In genomic region chr2:168679741-168680140, GRCh38 we compare ENCODE assay signal across 20 cellular contexts.
"Had no signal": no experiment of that assay in that cellular context is flagged by ENCODE, and none has a peak within 500 bp of the region (broad histone marks: within the 10 kb centered on the region; RNA-seq: fewer than 3 reads in every experiment).

No MANE protein-coding gene starts in this region.

- H3K27me3 Mint-ChIP-seq: naive thymus-derived CD8-positive, alpha-beta T cell; type B pancreatic cell had no signal

- H3K4me3 ChIP-seq: dorsolateral prefrontal cortex, gastrocnemius medialis, mucosa of descending colon, ovary, suprapubic skin, thyroid gland had no signal

- H3K27ac Mint-ChIP-seq: type B pancreatic cell had no signal

- ATAC-seq: esophagus mucosa; gastrocnemius medialis; left lobe of liver; mucosa of descending colon; naive thymus-derived CD8-positive, alpha-beta T cell; right cardiac atrium had no signal

- H3K9me3 Mint-ChIP-seq: type B pancreatic cell had no signal

- DNase-seq: cortex of kidney; dorsolateral prefrontal cortex; effector CD8-positive, alpha-beta T cell; gastrocnemius medialis; islet precursor cell; mammary epithelial cell; mucosa of descending colon; naive thymus-derived CD8-positive, alpha-beta T cell; nucleus accumbens; ovary; right cardiac atrium; small intestine; stimulated activated CD4-positive, alpha-beta T cell treated with anti-CD3 and anti-CD28 coated beads, Interleukin-12 subunit alpha, Interleukin-12 subunit beta, amount 100 ng/mL, for 4 hours; stimulated activated naive CD4-positive, alpha-beta T cell treated with Interleukin-2 at 50 U/mL for 16 hours; thyroid gland had no signal

- H3K4me3 Mint-ChIP-seq: naive thymus-derived CD8-positive, alpha-beta T cell; neural crest cell; type B pancreatic cell had no signal

- H3K4me1 ChIP-seq: suprapubic skin, thyroid gland had no signal

- H3K9me3 ChIP-seq: gastrocnemius medialis, mucosa of descending colon, ovary, suprapubic skin, thyroid gland had no signal

- H3K27ac ChIP-seq: dorsolateral prefrontal cortex, gastrocnemius medialis, ovary, suprapubic skin, thyroid gland had no signal

- H3K36me3 ChIP-seq: gastrocnemius medialis, ovary, suprapubic skin, thyroid gland had no signal
